In the genomic region with DNA sequence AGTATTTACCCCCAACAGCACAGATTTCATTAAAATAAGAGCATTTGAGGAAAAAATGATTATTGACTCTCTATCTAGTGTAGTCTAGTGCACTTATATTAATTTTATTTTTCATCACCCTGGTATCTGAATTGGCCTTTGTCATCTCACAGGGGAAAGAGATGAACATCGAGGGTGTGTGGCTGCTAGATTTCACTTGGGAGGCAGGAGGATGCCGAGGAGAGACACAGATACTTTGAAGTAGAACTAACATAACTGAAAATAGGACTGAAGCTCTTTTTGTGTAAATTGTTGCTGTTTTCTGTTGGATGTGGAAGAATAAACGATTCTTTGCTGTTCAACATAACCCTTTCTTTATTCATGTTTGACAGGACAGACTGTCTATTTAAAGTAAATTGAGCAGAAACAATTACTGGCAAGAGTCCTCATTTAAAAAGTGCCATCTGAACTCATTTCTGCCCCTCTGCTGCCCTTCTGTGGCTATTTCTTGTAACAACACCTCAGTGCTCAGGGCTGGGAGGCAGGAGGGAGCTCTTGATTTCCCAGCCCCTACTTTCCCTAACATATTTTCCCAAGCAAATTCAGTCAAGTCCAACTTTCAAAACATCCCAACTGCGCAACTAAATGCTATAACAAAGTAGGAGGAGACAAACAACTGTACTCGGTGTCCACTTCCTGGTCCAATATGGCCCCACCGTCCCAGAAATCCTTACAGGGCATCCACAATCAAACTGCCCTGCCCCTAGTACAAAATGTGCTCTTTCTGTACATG, we compare ENCODE assay signal across 8 cellular contexts. TPM values are rescaled to one million over a fixed set of nuclear protein-coding genes. Genes with fewer than 3 reads are reported as not detected.
A peak's percentile ranks its signal among the peaks of the same experiment; 100 is the strongest.
DNase-seq lines count a peak whose midpoint lies in the region; ATAC-seq and TF ChIP-seq lines count a peak whose summit lies in the region.

No MANE protein-coding gene starts in this region.

- H3K9ac ChIP-seq in neuronal stem cell (ENCODE audit: low read depth, low read length, poor library complexity), result no peak overlapping the region

- no peaks in the 10 kb centered on the region for H3K4me1 ChIP-seq in neuronal stem cell (ENCODE audit: control insufficient read depth in 2 of 2, insufficient read depth in 1 of 2, low read depth in 1 of 2, low read length in 2 of 2)

- no peak overlapping the region for H3K4me2 ChIP-seq in neuronal stem cell (ENCODE audit: insufficient read depth, low read length, poor library complexity, severe bottlenecking)

- peaks cover 27% of the 10 kb centered on the region for H3K9me3 Mint-ChIP-seq in WTC11

- H2BK5ac ChIP-seq in neuronal stem cell (ENCODE audit: low read length), result no peak overlapping the region

- H2AFZ ChIP-seq in neuronal stem cell (ENCODE audit: low read length), result peak overlapping the region; percentile 48

- H3K23ac ChIP-seq in neuronal stem cell (ENCODE audit: low read depth, low read length, poor library complexity), result no peak overlapping the region

- DNase-seq in DMS79 (lab: John Stamatoyannopoulos, UW) (peak; percentile 12), HCEC 1CT (peak; percentile 29), NCI-H2107 treated with DMSO at 0.1 percent for 48 hours (lab: John Stamatoyannopoulos, UW; ENCODE audit: unreplicated experiment) (peak; percentile 60), WTC11 (ENCODE audit: low spot score) (peak; percentile 65), fibroblast of villous mesenchyme (ENCODE audit: low read depth) (peak; percentile 82), neuronal stem cell (ENCODE audit: low spot score) (peak; percentile 79), cortex of kidney (lab: John Stamatoyannopoulos, UW) (no peak)

- peaks cover 22% of the 10 kb centered on the region for H3K36me3 Mint-ChIP-seq in WTC11

- H3K4me1 Mint-ChIP-seq in WTC11, result peaks cover 26% of the 10 kb centered on the region

- no peak overlapping the region for H3K4me3 Mint-ChIP-seq in WTC11

- H3K4me3 ChIP-seq in fibroblast of villous mesenchyme (ENCODE audit: low read depth, low read length) (no peak overlapping the region), neuronal stem cell (ENCODE audit: low read length in 2 of 2) (no peak overlapping the region)

- H3K9me3 ChIP-seq in neuronal stem cell (replicated peaks in 1 of 2; ENCODE audit: control insufficient read depth in 2 of 2, insufficient read depth in 1 of 2, low read depth in 1 of 2, low read length in 2 of 2), result no peaks in the 10 kb centered on the region

- no CpG with 5 or more reads among the region's 6 CpGs for WGBS in neuronal stem cell (ENCODE audit: extremely low coverage in 2 of 2, insufficient read length in 2 of 2, insufficient replicate concordance in 1 of 2), 2 donors

- CTCF ChIA-PET in WTC11 (lab: Charles Lee), result interaction anchor here (0.6 to 3.4 kb wide), 44 partner anchors 8 to 676 kb away, joined by 3 to 22 read pairs (median 4); no protein-coding TSS in a partner anchor

- ATAC-seq in WTC11 (peak; percentile 79), HG03097 (IDR thresholded peaks at IDR 0.05; ENCODE audit: low FRiP score, unreplicated experiment) (no peak)

- no peak overlapping the region for H2BK120ac ChIP-seq in neuronal stem cell (ENCODE audit: low read depth, low read length)

- no peak overlapping the region for H3K27ac ChIP-seq in neuronal stem cell (replicated peaks; ENCODE audit: low read length)

- H3K36me3 ChIP-seq in neuronal stem cell (replicated peaks in 1 of 2; ENCODE audit: control insufficient read depth in 2 of 2, insufficient read depth in 2 of 2, low read length in 2 of 2), result no peaks in the 10 kb centered on the region

- no peak overlapping the region for H2AK5ac ChIP-seq in neuronal stem cell (ENCODE audit: low read depth, low read length)

- no peaks in the 10 kb centered on the region for H3K27me3 ChIP-seq in neuronal stem cell (ENCODE audit: control insufficient read depth in 3 of 3, insufficient read depth in 3 of 3, low read depth in 1 of 3, low read length in 3 of 3)

- no peak overlapping the region for H3K18ac ChIP-seq in neuronal stem cell (ENCODE audit: low read length)

- H3K27me3 Mint-ChIP-seq in WTC11 (ENCODE audit: low read depth), result no peaks in the 10 kb centered on the region

- H2BK12ac ChIP-seq in neuronal stem cell (ENCODE audit: low read length), result no peak overlapping the region

- TF ChIP-seq CTCF in WTC11 (IDR thresholded peaks at IDR 0.05), result peak; percentile 68
- peak; percentile 83 for TF ChIP-seq CTCF in fibroblast of villous mesenchyme (IDR thresholded peaks at IDR 0.05; ENCODE audit: insufficient read depth, low read depth, low read length)

- H3K27ac Mint-ChIP-seq in WTC11, result no peak overlapping the region

- no peak overlapping the region for H2BK15ac ChIP-seq in neuronal stem cell (ENCODE audit: low read length)

- no peak overlapping the region for H3K4ac ChIP-seq in neuronal stem cell (ENCODE audit: low read length)

- no peak overlapping the region for H4K8ac ChIP-seq in neuronal stem cell (ENCODE audit: low read depth, low read length)

- no peaks in the 10 kb centered on the region for H3K79me1 ChIP-seq in neuronal stem cell (ENCODE audit: low read depth, low read length)

- POLR2A ChIA-PET in WTC11 (lab: Charles Lee), result interaction anchor here (1.3 kb wide), 1 partner anchor 641 kb away, joined by 3 read pairs; no protein-coding TSS in a partner anchor

- H4K91ac ChIP-seq in neuronal stem cell (ENCODE audit: low read depth, low read length, poor library complexity), result no peak overlapping the region

- H3K14ac ChIP-seq in neuronal stem cell (ENCODE audit: low read length), result no peak overlapping the region

TF ChIP-seq in WTC11, 78 proteins besides CTCF, POLR2A, EP300 and RAD21 (continues in another document):
- TF ChIP-seq HMGA2 (CRISPR knock-in tag; IDR thresholded peaks at IDR 0.05), result no peak
- no peak for TF ChIP-seq ZNF138 (CRISPR knock-in tag; conservative IDR thresholded peaks at IDR 0.05)
- TF ChIP-seq NR3C1 (CRISPR knock-in tag; conservative IDR thresholded peaks at IDR 0.05; ENCODE audit: low read depth), result no peak
- no peak for TF ChIP-seq KAT7 (CRISPR knock-in tag; IDR thresholded peaks at IDR 0.05; ENCODE audit: borderline replicate concordance)
- TF ChIP-seq CBFB (CRISPR knock-in tag; IDR thresholded peaks at IDR 0.05; ENCODE audit: low read depth), result no peak
- TF ChIP-seq, protein P1, sequence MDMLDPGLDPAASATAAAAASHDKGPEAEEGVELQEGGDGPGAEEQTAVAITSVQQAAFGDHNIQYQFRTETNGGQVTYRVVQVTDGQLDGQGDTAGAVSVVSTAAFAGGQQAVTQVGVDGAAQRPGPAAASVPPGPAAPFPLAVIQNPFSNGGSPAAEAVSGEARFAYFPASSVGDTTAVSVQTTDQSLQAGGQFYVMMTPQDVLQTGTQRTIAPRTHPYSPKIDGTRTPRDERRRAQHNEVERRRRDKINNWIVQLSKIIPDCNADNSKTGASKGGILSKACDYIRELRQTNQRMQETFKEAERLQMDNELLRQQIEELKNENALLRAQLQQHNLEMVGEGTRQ (CRISPR knock-in tag; IDR thresholded peaks at IDR 0.05), result no peak
- TF ChIP-seq, protein P2, sequence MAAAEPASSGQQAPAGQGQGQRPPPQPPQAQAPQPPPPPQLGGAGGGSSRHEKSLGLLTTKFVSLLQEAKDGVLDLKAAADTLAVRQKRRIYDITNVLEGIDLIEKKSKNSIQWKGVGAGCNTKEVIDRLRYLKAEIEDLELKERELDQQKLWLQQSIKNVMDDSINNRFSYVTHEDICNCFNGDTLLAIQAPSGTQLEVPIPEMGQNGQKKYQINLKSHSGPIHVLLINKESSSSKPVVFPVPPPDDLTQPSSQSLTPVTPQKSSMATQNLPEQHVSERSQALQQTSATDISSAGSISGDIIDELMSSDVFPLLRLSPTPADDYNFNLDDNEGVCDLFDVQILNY (CRISPR knock-in tag; IDR thresholded peaks at IDR 0.05), result no peak
- TF ChIP-seq ZNF263 (CRISPR knock-in tag; IDR thresholded peaks at IDR 0.05; ENCODE audit: low read depth), result no peak
- no peak for TF ChIP-seq NR1H2 (CRISPR knock-in tag; IDR thresholded peaks at IDR 0.05)
- TF ChIP-seq TCF7 (CRISPR knock-in tag; IDR thresholded peaks at IDR 0.05; ENCODE audit: low read depth), result no peak
- no peak for TF ChIP-seq ZBTB21 (CRISPR knock-in tag; IDR thresholded peaks at IDR 0.05; ENCODE audit: borderline replicate concordance)
- TF ChIP-seq RELA (CRISPR knock-in tag; IDR thresholded peaks at IDR 0.05; ENCODE audit: borderline replicate concordance), result no peak
- TF ChIP-seq, protein P3, sequence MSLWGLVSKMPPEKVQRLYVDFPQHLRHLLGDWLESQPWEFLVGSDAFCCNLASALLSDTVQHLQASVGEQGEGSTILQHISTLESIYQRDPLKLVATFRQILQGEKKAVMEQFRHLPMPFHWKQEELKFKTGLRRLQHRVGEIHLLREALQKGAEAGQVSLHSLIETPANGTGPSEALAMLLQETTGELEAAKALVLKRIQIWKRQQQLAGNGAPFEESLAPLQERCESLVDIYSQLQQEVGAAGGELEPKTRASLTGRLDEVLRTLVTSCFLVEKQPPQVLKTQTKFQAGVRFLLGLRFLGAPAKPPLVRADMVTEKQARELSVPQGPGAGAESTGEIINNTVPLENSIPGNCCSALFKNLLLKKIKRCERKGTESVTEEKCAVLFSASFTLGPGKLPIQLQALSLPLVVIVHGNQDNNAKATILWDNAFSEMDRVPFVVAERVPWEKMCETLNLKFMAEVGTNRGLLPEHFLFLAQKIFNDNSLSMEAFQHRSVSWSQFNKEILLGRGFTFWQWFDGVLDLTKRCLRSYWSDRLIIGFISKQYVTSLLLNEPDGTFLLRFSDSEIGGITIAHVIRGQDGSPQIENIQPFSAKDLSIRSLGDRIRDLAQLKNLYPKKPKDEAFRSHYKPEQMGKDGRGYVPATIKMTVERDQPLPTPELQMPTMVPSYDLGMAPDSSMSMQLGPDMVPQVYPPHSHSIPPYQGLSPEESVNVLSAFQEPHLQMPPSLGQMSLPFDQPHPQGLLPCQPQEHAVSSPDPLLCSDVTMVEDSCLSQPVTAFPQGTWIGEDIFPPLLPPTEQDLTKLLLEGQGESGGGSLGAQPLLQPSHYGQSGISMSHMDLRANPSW (CRISPR knock-in tag; conservative IDR thresholded peaks at IDR 0.05; ENCODE audit: low read depth), result no peak
- TF ChIP-seq, protein P4, sequence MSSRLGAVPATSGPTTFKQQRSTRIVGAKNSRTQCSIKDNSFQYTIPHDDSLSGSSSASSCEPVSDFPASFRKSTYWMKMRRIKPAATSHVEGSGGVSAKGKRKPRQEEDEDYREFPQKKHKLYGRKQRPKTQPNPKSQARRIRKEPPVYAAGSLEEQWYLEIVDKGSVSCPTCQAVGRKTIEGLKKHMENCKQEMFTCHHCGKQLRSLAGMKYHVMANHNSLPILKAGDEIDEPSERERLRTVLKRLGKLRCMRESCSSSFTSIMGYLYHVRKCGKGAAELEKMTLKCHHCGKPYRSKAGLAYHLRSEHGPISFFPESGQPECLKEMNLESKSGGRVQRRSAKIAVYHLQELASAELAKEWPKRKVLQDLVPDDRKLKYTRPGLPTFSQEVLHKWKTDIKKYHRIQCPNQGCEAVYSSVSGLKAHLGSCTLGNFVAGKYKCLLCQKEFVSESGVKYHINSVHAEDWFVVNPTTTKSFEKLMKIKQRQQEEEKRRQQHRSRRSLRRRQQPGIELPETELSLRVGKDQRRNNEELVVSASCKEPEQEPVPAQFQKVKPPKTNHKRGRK (CRISPR knock-in tag; IDR thresholded peaks at IDR 0.05; ENCODE audit: borderline replicate concordance), result no peak

RNA-seq across cellular contexts. Expression of a gene that starts 15.6 kb away (rescaled TPM):
- total RNA-seq in WTC11 (2021), result not detected in 3 replicates
- not detected in 2 replicates for total RNA-seq in fibroblast of villous mesenchyme
- polyA plus RNA-seq in neuronal stem cell (2013, experiment 1 of 2), result not detected
- polyA plus RNA-seq in neuronal stem cell (2013, experiment 2 of 2), result not detected
